26 cellular contexts compared by ENCODE assay signal in genomic region chr2:226125151-226125550, GRCh38.
DNase-seq lines count a peak whose midpoint lies in the region; ATAC-seq, FAIRE-seq and TF ChIP-seq lines count a peak whose summit lies in the region.
"Had no signal": no experiment of that assay in that cellular context is flagged by ENCODE, and none has a peak within 500 bp of the region (broad histone marks: within the 10 kb centered on the region; RNA-seq: fewer than 3 reads in every experiment).

No MANE protein-coding gene starts in this region.

- H3K9me3 ChIP-seq in A549, result peaks cover 18% of the 10 kb centered on the region; the same call in 2 of the 3 replicates
- H3K9me3 ChIP-seq: pancreas, right atrium auricular region had no signal

- no peak for FAIRE-seq in A549 (lab: Jason Lieb, UNC)
- FAIRE-seq: HepG2, pancreas had no signal

- peaks cover 14% of the 10 kb centered on the region; the same call in 2 of the 3 replicates for H3K4me1 ChIP-seq in A549
- H3K4me1 ChIP-seq: right atrium auricular region had no signal

- H3K9me3 Mint-ChIP-seq in neural crest cell, result peaks cover 5% of the 10 kb centered on the region
- H3K9me3 Mint-ChIP-seq: activated CD4-positive, alpha-beta T cell treated with anti-CD3 and anti-CD28 coated beads, Interleukin-2, amount 10 ng/mL, durations not matched to agents 24 days and 14 days; activated T-cell treated with anti-CD3 and anti-CD28 coated beads, Interleukin-2, amount 50 U/mL, for 24 hours; type B pancreatic cell had no signal

- CTCF ChIA-PET in A549 (lab: Yijun Ruan, JAX), result no interaction called here

- in situ Hi-C loops in GM13977 (cut with MboI; ENCODE audit: low pct_unique_long_range_greater_than_20kb, low sequenced_read_pairs, unreplicated experiment), result no loop called here

- H3K36me3 Mint-ChIP-seq in neural crest cell (ENCODE audit: low read depth), result peaks cover 3% of the 10 kb centered on the region
- H3K36me3 Mint-ChIP-seq: natural killer cell treated with Interleukin-12 subunit alpha and Interleukin-12 subunit beta and Interleukin-15 and Interleukin-18, amount 100 ng/mL, for 72 hours; type B pancreatic cell had no signal

- DNase-seq in A549 (ENCODE audit: low read depth in 1 of 2, low spot score in 1 of 2) (no peak), OCI-M1 (lab: John Stamatoyannopoulos, UW) (peak; percentile 44), epithelial cell of esophagus (ENCODE audit: low read depth) (peak; percentile 65), neural crest cell (ENCODE audit: low read depth, low spot score) (no peak), GM13977 (ENCODE audit: low spot score) (no peak)
- DNase-seq: activated CD4-positive, alpha-beta T cell treated with anti-CD3 and anti-CD28 coated beads, Interleukin-2, amount 10 ng/mL, durations not matched to agents 24 days and 14 days; activated gamma-delta T cell treated with Interleukin-2 at 50 U/mL for 16 hours; activated T-cell treated with anti-CD3 and anti-CD28 coated beads, Interleukin-2, amount 50 U/mL, for 24 hours; DMS79 treated with DMSO at 0.1 percent for 48 hours; foreskin melanocyte; GF-D8; Kasumi-1; left colon; midbrain; NCI-H146; NCI-H446 treated with DMSO at 0.1 percent for 48 hours; pancreas; stimulated activated CD4-positive, alpha-beta T cell treated with anti-CD3 and anti-CD28 coated beads, Interleukin-2, amount 100 ng/mL, for 48 hours had no signal

- TF ChIP-seq POLR2A in A549 (IDR thresholded peaks at IDR 0.05; ENCODE audit: low read length), result no peak

- peak overlapping the region; percentile 2 to 50; a peak in 3 of 6 replicates for H3K27ac ChIP-seq in A549
- H3K27ac ChIP-seq: HL-60 had no signal

- peaks cover 43% of the 10 kb centered on the region for H3K4me1 Mint-ChIP-seq in neural crest cell
- H3K4me1 Mint-ChIP-seq: activated CD4-positive, alpha-beta T cell treated with anti-CD3 and anti-CD28 coated beads, Interleukin-2, amount 10 ng/mL, durations not matched to agents 24 days and 14 days had no signal

- TF ChIP-seq CTCF in A549 (IDR thresholded peaks at IDR 0.05) (no peak), epithelial cell of esophagus (IDR thresholded peaks at IDR 0.05; ENCODE audit: insufficient read depth, low read depth, low read length, missing control alignments) (no peak), neural crest cell (conservative IDR thresholded peaks at IDR 0.05) (no peak), GM13977 (IDR thresholded peaks at IDR 0.05; ENCODE audit: extremely low read depth, insufficient read depth, missing control alignments) (no peak)

- H3K4me3 ChIP-seq in A549 (no peak overlapping the region), epithelial cell of esophagus (ENCODE audit: low read length) (no peak overlapping the region)
- H3K4me3 ChIP-seq: pancreas, right atrium auricular region had no signal

- TF ChIP-seq RAD21 in A549 (conservative IDR thresholded peaks at IDR 0.05 in 1 of 2, IDR thresholded peaks at IDR 0.05 in 1 of 2), result no peak

- WGBS in A549 (ENCODE audit: missing lambda C conversion rate), result 86% methylated on average over 4 of the region's 4 CpGs

- no peak overlapping the region for H3K4me3 Mint-ChIP-seq in neural crest cell
- H3K4me3 Mint-ChIP-seq: activated CD4-positive, alpha-beta T cell treated with anti-CD3 and anti-CD28 coated beads, Interleukin-2, amount 10 ng/mL, durations not matched to agents 24 days and 14 days; activated T-cell treated with anti-CD3 and anti-CD28 coated beads, Interleukin-2, amount 50 U/mL, for 24 hours; natural killer cell treated with Interleukin-12 subunit alpha and Interleukin-12 subunit beta and Interleukin-15 and Interleukin-18, amount 100 ng/mL, for 72 hours had no signal

- ATAC-seq in A549 (no peak), HG02759 (IDR thresholded peaks at IDR 0.05; ENCODE audit: unreplicated experiment) (no peak), HG03196 (IDR thresholded peaks at IDR 0.05; ENCODE audit: unreplicated experiment) (no peak), GM19467 (IDR thresholded peaks at IDR 0.05; ENCODE audit: unreplicated experiment) (no peak)
- ATAC-seq: HepG2; left colon; natural killer cell treated with Interleukin-12 subunit alpha and Interleukin-12 subunit beta and Interleukin-15 and Interleukin-18, amount 100 ng/mL, for 72 hours had no signal

- TF ChIP-seq EP300 in A549 (IDR thresholded peaks at IDR 0.05), result no peak

- peak overlapping the region; percentile 38 for H3K27ac Mint-ChIP-seq in neural crest cell (ENCODE audit: unreplicated experiment)
- H3K27ac Mint-ChIP-seq: activated CD4-positive, alpha-beta T cell treated with anti-CD3 and anti-CD28 coated beads, Interleukin-2, amount 10 ng/mL, durations not matched to agents 24 days and 14 days; activated T-cell treated with anti-CD3 and anti-CD28 coated beads, Interleukin-2, amount 50 U/mL, for 24 hours; natural killer cell treated with Interleukin-12 subunit alpha and Interleukin-12 subunit beta and Interleukin-15 and Interleukin-18, amount 100 ng/mL, for 72 hours; type B pancreatic cell had no signal

- no peaks in the 10 kb centered on the region for H3K27me3 Mint-ChIP-seq in neural crest cell (ENCODE audit: low read depth)
- H3K27me3 Mint-ChIP-seq: activated CD4-positive, alpha-beta T cell treated with anti-CD3 and anti-CD28 coated beads, Interleukin-2, amount 10 ng/mL, durations not matched to agents 24 days and 14 days; natural killer cell treated with Interleukin-12 subunit alpha and Interleukin-12 subunit beta and Interleukin-15 and Interleukin-18, amount 100 ng/mL, for 72 hours; type B pancreatic cell had no signal

- H3K4me2 ChIP-seq in A549, result peak overlapping the region; percentile 19; the same call in 1 of the 3 replicates

- POLR2A ChIA-PET in A549 (lab: Yijun Ruan, JAX), result no interaction called here

TF ChIP-seq in A549, 52 proteins besides CTCF, POLR2A, EP300 and RAD21:
- no peak for TF ChIP-seq REST (IDR thresholded peaks at IDR 0.05)
TF ChIP-seq in A549: peak in this region for 0.

Comparison
In these comparisons a context has a peak if more than half of its experiments do, and no peak if none do; other contexts are left out.
1. DNase-seq: peak in OCI-M1 (single experiment) and epithelial cell of esophagus (single experiment); none in A549 (0 of 2), neural crest cell (single experiment) and GM13977 (single experiment).